1 cellular context compared by ENCODE assay signal in genomic region chr20:52572687-52573086, GRCh38.
A peak's percentile ranks its signal among the peaks of the same experiment; 100 is the strongest.
TF ChIP-seq lines count a peak whose summit lies in the region.

No MANE protein-coding gene starts in this region.

TF ChIP-seq in HepG2, 621 proteins besides CTCF, POLR2A, EP300 and RAD21:
- no peak for TF ChIP-seq KLF12 (CRISPR knock-in tag; IDR thresholded peaks at IDR 0.05; ENCODE audit: borderline replicate concordance)
- peak; percentile 40; the same call in 1 of the 2 replicates for TF ChIP-seq NFE2L2 (IDR thresholded peaks at IDR 0.05; ENCODE audit: low read length)
TF ChIP-seq in HepG2: peak in this region for 1.
